In the genomic region with DNA sequence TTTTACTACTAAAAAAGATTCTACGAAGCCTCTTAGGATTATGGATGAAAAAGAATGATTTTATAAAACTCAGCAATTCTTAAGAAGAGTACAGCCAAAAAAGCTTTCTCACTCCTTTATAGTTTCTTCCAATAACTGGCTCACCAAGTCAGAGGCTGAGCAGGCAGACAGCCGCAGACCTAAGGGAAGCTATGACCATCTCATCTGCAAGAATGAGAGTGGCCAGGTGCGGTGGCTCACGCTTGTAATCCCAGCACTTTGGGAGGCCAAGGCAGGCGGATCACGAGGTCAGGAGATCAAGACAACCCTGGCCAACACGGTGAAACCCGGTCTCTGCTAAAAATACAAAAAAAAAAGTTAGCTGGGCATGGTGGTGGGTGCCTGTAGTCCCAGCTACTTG, we compare ENCODE assay signal across 7 cellular contexts. TPM values are rescaled to one million over a fixed set of nuclear protein-coding genes. Genes with fewer than 3 reads are reported as not detected.
"Had no signal": no experiment of that assay in that cellular context is flagged by ENCODE, and none has a peak within 500 bp of the region (broad histone marks: within the 10 kb centered on the region; RNA-seq: fewer than 3 reads in every experiment).

No MANE protein-coding gene starts in this region.

RNA-seq across cellular contexts. Expression of a gene that starts 12.6 kb away (rescaled TPM):
- total RNA-seq: activated CD4-positive, alpha-beta T cell treated with anti-CD3 and anti-CD28 coated beads for 36 hours; activated CD4-positive, alpha-beta T cell treated with anti-CD3 and anti-CD28 coated beads, Interleukin-2, amount 10 ng/mL, durations not matched to agents 7 days and 5 days; activated CD8-positive, alpha-beta T cell treated with anti-CD3 and anti-CD28 coated beads, Interleukin-2, amount 10 ng/mL, durations not matched to agents 7 days and 5 days; activated naive CD8-positive, alpha-beta T cell treated with anti-CD3 and anti-CD28 coated beads, Interleukin-2, amount 10 ng/mL, durations not matched to agents 7 days and 5 days; bronchial epithelial cell; T-helper 1 cell treated with Interleukin-12 subunit alpha and Interleukin-12 subunit beta and Interleukin-4 antibody, amounts not matched to agents 30 ng/mL and 1 ng/mL, for 36 hours; T-helper 17 cell had no signal
